9 cellular contexts compared by ENCODE assay signal in genomic region chr7:44581426-44581906, GRCh38. TPM values are rescaled to one million over a fixed set of nuclear protein-coding genes. Genes with fewer than 3 reads are reported as not detected.
DNase-seq lines count a peak whose midpoint lies in the region; ATAC-seq and TF ChIP-seq lines count a peak whose summit lies in the region.
"Had no signal": no experiment of that assay in that cellular context is flagged by ENCODE, and none has a peak within 500 bp of the region (broad histone marks: within the 10 kb centered on the region; RNA-seq: fewer than 3 reads in every experiment).

No MANE protein-coding gene starts in this region.

- POLR2A ChIA-PET in OCI-LY7 (lab: Charles Lee) = interaction anchor here (1.0 to 2.1 kb wide), 4 partner anchors 8 to 268 kb away, joined by 3 to 16 read pairs (median 4); partner anchors contain the start of genes DDX56 and H2AZ2

- H3K9ac ChIP-seq in skeletal muscle satellite cell (ENCODE audit: low read depth, low read length) = peak overlapping the region; percentile 89

- H3K9me3 ChIP-seq in OCI-LY7 (ENCODE audit: low read length) (no peaks in the 10 kb centered on the region), right cardiac atrium (ENCODE audit: control insufficient read depth, low read length) (no peaks in the 10 kb centered on the region), skeletal muscle satellite cell (replicated peaks; ENCODE audit: low read length) (no peaks in the 10 kb centered on the region)

- peak overlapping the region; percentile 29; the same call in 1 of the 2 replicates for H2AFZ ChIP-seq in OCI-LY7 (ENCODE audit: low read length)

- H3K4me3 ChIP-seq in OCI-LY7 (ENCODE audit: low read depth, low read length, poor library complexity, severe bottlenecking) (peak overlapping the region; percentile 84), right cardiac atrium (ENCODE audit: low read length) (peak overlapping the region; percentile 65), skeletal muscle satellite cell (ENCODE audit: low read length) (peak overlapping the region; percentile 88)

- H3K9me3 Mint-ChIP-seq in activated naive CD4-positive, alpha-beta T cell treated with anti-CD3 and anti-CD28 coated beads, Interleukin-2, amount 50 U/mL, for 24 hours = no peaks in the 10 kb centered on the region

- H3K36me3 ChIP-seq in OCI-LY7 (ENCODE audit: insufficient read depth, low read length) (peaks cover 35% of the 10 kb centered on the region), skeletal muscle satellite cell (ENCODE audit: insufficient read depth, low read length) (peaks cover 24% of the 10 kb centered on the region)

- DNase-seq in NCI-H2107 treated with DMSO at 0.1 percent for 48 hours (lab: John Stamatoyannopoulos, UW; ENCODE audit: unreplicated experiment) (peak; percentile 30), NCI-H2107 (lab: John Stamatoyannopoulos, UW) (no peak), OCI-LY7 (ENCODE audit: low spot score) (peak; percentile 72), right cardiac atrium (peak in 1 of 3 donors; percentile 48), foreskin melanocyte (no peak)

- H3K4me2 ChIP-seq in OCI-LY7 (ENCODE audit: low read length) (peak overlapping the region; percentile 97), skeletal muscle satellite cell (ENCODE audit: low read length) (peak overlapping the region; percentile 95)

- H3K4me3 Mint-ChIP-seq in activated naive CD4-positive, alpha-beta T cell treated with anti-CD3 and anti-CD28 coated beads, Interleukin-2, amount 50 U/mL, for 24 hours = peak overlapping the region; percentile 91

- no TSS peak for BruUV-seq in OCI-LY7 (replicated peaks; lab: Mats Ljungman, UMichigan)

- intact Hi-C loops in OCI-LY7 (cut with micrococcal nuclease; ENCODE audit: unreplicated experiment) = loop anchor here (5.0 kb wide), 1 partner anchor 416 kb away; no protein-coding TSS in a partner anchor
- intact Hi-C loops in right cardiac atrium (cut with DNase I) = loop anchor here in 3 of 4 donors (10.0 kb wide), 3 partner anchors 173 to 343 kb away; partner anchors contain the start of gene H2AZ2 (in 1 of the 3)

- H3K4me1 Mint-ChIP-seq in activated naive CD4-positive, alpha-beta T cell treated with anti-CD3 and anti-CD28 coated beads, Interleukin-2, amount 50 U/mL, for 24 hours = peaks cover 26% of the 10 kb centered on the region

- no peaks in the 10 kb centered on the region for H3K9me2 ChIP-seq in OCI-LY7 (ENCODE audit: insufficient read depth, low read length)

- 4% methylated on average over 28 of the region's 28 CpGs for WGBS in right cardiac atrium

- ATAC-seq in HG02678 (IDR thresholded peaks at IDR 0.05; ENCODE audit: unreplicated experiment) = peak; percentile 28
- peak in 1 of 2 donors; percentile 19 for ATAC-seq in right cardiac atrium

- TF ChIP-seq CTCF in OCI-LY7 (conservative IDR thresholded peaks at IDR 0.05; ENCODE audit: low read length) = no peak

- peaks cover 29% of the 10 kb centered on the region; the same call in 1 of the 2 replicates for H3K79me2 ChIP-seq in OCI-LY7 (ENCODE audit: insufficient read depth, low read depth, low read length)

- H4K20me1 ChIP-seq in OCI-LY7 (ENCODE audit: insufficient read depth, low read length) = peaks cover 5% of the 10 kb centered on the region; the same call in 1 of the 2 replicates

- H3K27me3 ChIP-seq in right cardiac atrium (ENCODE audit: control insufficient read depth, insufficient read depth) (no peaks in the 10 kb centered on the region), skeletal muscle satellite cell (ENCODE audit: control insufficient read depth, insufficient read depth, low read length) (no peaks in the 10 kb centered on the region)

- no peaks in the 10 kb centered on the region for H3K27me3 Mint-ChIP-seq in activated naive CD4-positive, alpha-beta T cell treated with anti-CD3 and anti-CD28 coated beads, Interleukin-2, amount 50 U/mL, for 24 hours

- H3K27ac ChIP-seq in OCI-LY7 (ENCODE audit: low read depth, low read length, poor library complexity, severe bottlenecking) (peak overlapping the region; percentile 68), right cardiac atrium (ENCODE audit: low read length) (peak overlapping the region; percentile 27)

- H3K36me3 Mint-ChIP-seq in activated naive CD4-positive, alpha-beta T cell treated with anti-CD3 and anti-CD28 coated beads, Interleukin-2, amount 50 U/mL, for 24 hours = peaks cover 9% of the 10 kb centered on the region

- peak overlapping the region; percentile 98 for H3K27ac Mint-ChIP-seq in activated naive CD4-positive, alpha-beta T cell treated with anti-CD3 and anti-CD28 coated beads, Interleukin-2, amount 50 U/mL, for 24 hours

- peaks cover 19% of the 10 kb centered on the region for H3K4me1 ChIP-seq in OCI-LY7 (ENCODE audit: insufficient read depth, low read length, poor library complexity, severe bottlenecking)
- H3K4me1 ChIP-seq in right cardiac atrium (ENCODE audit: control insufficient read depth, insufficient read depth, low read length) = peaks cover 2% of the 10 kb centered on the region
- H3K4me1 ChIP-seq in skeletal muscle satellite cell (ENCODE audit: control insufficient read depth, insufficient read depth, low read length) = peaks cover 11% of the 10 kb centered on the region

- CTCF ChIA-PET in OCI-LY7 (lab: Charles Lee; ENCODE audit: unreplicated experiment) = interaction anchor here (1.7 kb wide), 1 partner anchor 16 kb away, joined by 4 read pairs; no protein-coding TSS in a partner anchor

RNA-seq across cellular contexts. Expression of gene TMED4, which starts 0.6 kb away (rescaled TPM):
- 64.9 and 80.5 TPM in 2 replicates for total RNA-seq in OCI-LY7 (2014; rRNA removed; shearing (Covaris generic))
- total RNA-seq in OCI-LY7 (2022) = 68.6 and 69.1 TPM in 2 replicates
- 10 to 100 TPM; 63.2 to 75.2 (median 66.6) TPM for total RNA-seq in right cardiac atrium
- polyA plus RNA-seq in right cardiac atrium = 63.9 TPM
- 60.9 and 71.7 TPM in 2 replicates for total RNA-seq in skeletal muscle satellite cell (2012; rRNA removed)

RNA-seq across cellular contexts. Expression of gene DDX56, which starts 7.8 kb away (rescaled TPM):
- 69.2 and 89.2 TPM in 2 replicates for total RNA-seq in OCI-LY7 (2014; rRNA removed; shearing (Covaris generic))
- total RNA-seq in OCI-LY7 (2022) (78.6 and 95.4 TPM in 2 replicates), right cardiac atrium (10 to 100 TPM; 23.4 to 35.5 (median 28.2) TPM)
- 24.1 TPM for polyA plus RNA-seq in right cardiac atrium
- 53.5 and 64.9 TPM in 2 replicates for total RNA-seq in skeletal muscle satellite cell (2012; rRNA removed)

RNA-seq across cellular contexts. Expression of gene OGDH, which starts 25.0 kb away (rescaled TPM):
- 32.6 and 47.6 TPM in 2 replicates for total RNA-seq in OCI-LY7 (2014; rRNA removed; shearing (Covaris generic))
- 70.9 and 71.8 TPM in 2 replicates for total RNA-seq in OCI-LY7 (2022)
- total RNA-seq in right cardiac atrium = 100 to 1,000 TPM; 347 to 406 (median 380) TPM
- 168 TPM for polyA plus RNA-seq in right cardiac atrium
- 75.8 and 79.1 TPM in 2 replicates for total RNA-seq in skeletal muscle satellite cell (2012; rRNA removed)

RNA-seq across cellular contexts. Expression of gene NPC1L1, which starts 40.3 kb away (rescaled TPM):
- 0.13 TPM in 1 of 2 replicates, not detected in the other for total RNA-seq in OCI-LY7 (2014; rRNA removed; shearing (Covaris generic))
- total RNA-seq in OCI-LY7 (2022) (not detected in 2 replicates), right cardiac atrium (under 1 TPM in 2 of 4 donors, not detected in 2; 0.06 to 0.08 TPM)
- polyA plus RNA-seq in right cardiac atrium = 0.05 TPM
- total RNA-seq in skeletal muscle satellite cell (2012; rRNA removed) = under 0.01 TPM in 1 of 2 replicates, not detected in the other
- total RNA-seq: pulmonary artery endothelial cell had no signal

Comparison
In these comparisons a context has a peak if more than half of its experiments do, and no peak if none do; other contexts are left out.
1. DNase-seq: peak in NCI-H2107 treated with DMSO at 0.1 percent for 48 hours (single experiment) and OCI-LY7 (single experiment); none in NCI-H2107 (single experiment) and foreskin melanocyte (single experiment).
2. RNA of gene OGDH, which starts 25.0 kb away (total RNA-seq): 347 to 406 TPM in right cardiac atrium; 32.6 to 71.8 TPM in OCI-LY7; every median in the first group is over 4 times any median in the second.
3. Peak in every context shown above with its lines, with median percentiles within 50 percentile points of each other: H3K4me3 ChIP-seq.